ENCODE assay signal across 25 cellular contexts in the genomic region with DNA sequence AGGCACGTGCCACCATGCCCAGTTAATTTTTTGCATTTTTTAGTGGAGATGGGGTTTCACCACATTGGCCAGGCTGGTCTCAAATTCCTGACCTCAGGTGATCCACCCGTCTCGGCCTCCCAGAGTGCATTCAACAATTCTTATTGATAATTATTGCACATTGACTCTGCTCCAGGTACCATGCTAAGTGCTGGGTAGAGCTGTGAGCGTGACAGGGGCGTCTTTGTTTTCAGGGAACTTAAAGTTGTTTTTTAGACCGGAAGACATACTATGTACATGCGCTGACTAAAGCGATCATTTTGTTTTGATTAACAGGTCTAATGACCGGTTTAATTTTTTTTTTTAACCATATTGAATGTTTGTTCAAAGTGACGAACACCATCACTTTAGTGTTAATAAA. TPM values are rescaled to one million over a fixed set of nuclear protein-coding genes. Genes with fewer than 3 reads are reported as not detected.
DNase-seq lines count a peak whose midpoint lies in the region; ATAC-seq and TF ChIP-seq lines count a peak whose summit lies in the region.
"Had no signal": no experiment of that assay in that cellular context is flagged by ENCODE, and none has a peak within 500 bp of the region (broad histone marks: within the 10 kb centered on the region; RNA-seq: fewer than 3 reads in every experiment).

No MANE protein-coding gene starts in this region.

- peak overlapping the region; percentile 93 for H3K27ac ChIP-seq in CD4-positive, CD25-positive, alpha-beta regulatory T cell (ENCODE audit: insufficient read depth, low read length, poor library complexity, severe bottlenecking)
- peak overlapping the region; percentile 96 for H3K27ac ChIP-seq in effector memory CD4-positive, alpha-beta T cell (ENCODE audit: insufficient read depth, low read length, poor library complexity, severe bottlenecking)
- H3K27ac ChIP-seq: foreskin keratinocyte, RWPE1, suprapubic skin had no signal

- POLR2A ChIA-PET in activated CD4-positive, alpha-beta T cell treated with anti-CD3 and anti-CD28 coated beads for 36 hours (lab: Charles Lee): interaction anchor here (0.8 to 5.3 kb wide), 7 partner anchors 9 to 67 kb away, joined by 3 to 57 read pairs (median 4); no protein-coding TSS in a partner anchor
- POLR2A ChIA-PET in activated CD8-positive, alpha-beta T cell treated with anti-CD3 and anti-CD28 coated beads for 36 hours (lab: Charles Lee): interaction anchor here (0.7 to 7.6 kb wide), 13 partner anchors 7 to 67 kb away, joined by 3 to 148 read pairs (median 13); no protein-coding TSS in a partner anchor

- CTCF ChIA-PET in activated CD4-positive, alpha-beta T cell treated with anti-CD3 and anti-CD28 coated beads for 36 hours (lab: Charles Lee): interaction anchor here (0.6 to 6.9 kb wide), 12 partner anchors 14 to 1495 kb away, joined by 3 to 90 read pairs (median 5); no protein-coding TSS in a partner anchor
- CTCF ChIA-PET in activated CD8-positive, alpha-beta T cell treated with anti-CD3 and anti-CD28 coated beads for 36 hours (lab: Charles Lee): interaction anchor here (0.9 to 8.4 kb wide), 8 partner anchors 8 to 73 kb away, joined by 4 to 70 read pairs (median 24); no protein-coding TSS in a partner anchor

- H3K36me3 ChIP-seq in CD4-positive, CD25-positive, alpha-beta regulatory T cell (ENCODE audit: control insufficient read depth, insufficient read depth, low read length): peaks cover 38% of the 10 kb centered on the region
- H3K36me3 ChIP-seq in effector memory CD4-positive, alpha-beta T cell (ENCODE audit: control insufficient read depth, insufficient read depth, low read length): no peaks in the 10 kb centered on the region
- H3K36me3 ChIP-seq: heart right ventricle, suprapubic skin had no signal

- no peak for TF ChIP-seq CTCF in activated CD8-positive, alpha-beta T cell treated with anti-CD3 and anti-CD28 coated beads for 36 hours (IDR thresholded peaks at IDR 0.05)

- H3K4me3 ChIP-seq in CD4-positive, CD25-positive, alpha-beta regulatory T cell (ENCODE audit: low read depth, low read length): peak overlapping the region; percentile 98
- peak overlapping the region; percentile 94 for H3K4me3 ChIP-seq in effector memory CD4-positive, alpha-beta T cell (ENCODE audit: insufficient read depth, low read depth, low read length, poor library complexity, severe bottlenecking)
- H3K4me3 ChIP-seq: suprapubic skin had no signal

- no peaks in the 10 kb centered on the region for H3K27me3 ChIP-seq in CD4-positive, CD25-positive, alpha-beta regulatory T cell (ENCODE audit: control insufficient read depth, insufficient read depth, low read length)
- no peaks in the 10 kb centered on the region for H3K27me3 ChIP-seq in effector memory CD4-positive, alpha-beta T cell (replicated peaks; ENCODE audit: control insufficient read depth, insufficient read depth, low read length, poor library complexity, severe bottlenecking)

- no peaks in the 10 kb centered on the region for H3K9me3 Mint-ChIP-seq in activated CD4-positive, alpha-beta T cell treated with anti-CD3 and anti-CD28 coated beads for 36 hours (ENCODE audit: low read depth)
- no peaks in the 10 kb centered on the region for H3K9me3 Mint-ChIP-seq in CD4-positive, CD25-positive, alpha-beta regulatory T cell
- no peaks in the 10 kb centered on the region for H3K9me3 Mint-ChIP-seq in activated CD8-positive, alpha-beta T cell treated with anti-CD3 and anti-CD28 coated beads for 36 hours
- H3K9me3 Mint-ChIP-seq: WTC11 had no signal

- no peak for ATAC-seq in activated CD4-positive, alpha-beta T cell treated with anti-CD3 and anti-CD28 coated beads for 36 hours
- ATAC-seq in CD4-positive, CD25-positive, alpha-beta regulatory T cell (ENCODE audit: low read depth in 2 of 2): peak in 1 of 2 donors; percentile 23
- ATAC-seq in activated CD8-positive, alpha-beta T cell treated with anti-CD3 and anti-CD28 coated beads for 36 hours: no peak
- ATAC-seq: foreskin keratinocyte, heart right ventricle, left colon, WTC11 had no signal

- no peak for DNase-seq in activated CD4-positive, alpha-beta T cell treated with anti-CD3 and anti-CD28 coated beads for 36 hours
- DNase-seq in activated CD4-positive, alpha-beta T cell treated with anti-CD3 and anti-CD28 coated beads for 48 hours: no peak
- peak in 2 of 3 donors; percentile 40 to 79 for DNase-seq in CD4-positive, CD25-positive, alpha-beta regulatory T cell
- DNase-seq in activated CD8-positive, alpha-beta T cell treated with anti-CD3 and anti-CD28 coated beads for 36 hours: no peak
- DNase-seq in effector memory CD4-positive, alpha-beta T cell: no peak
- DNase-seq in superior temporal gyrus (ENCODE audit: extremely low spot score) (no peak), NCI-H2081 (lab: John Stamatoyannopoulos, UW) (no peak), SKM-1 (lab: John Stamatoyannopoulos, UW; ENCODE audit: unreplicated experiment) (no peak)
- DNase-seq: 8988T; COR-L47; DMS79; effector CD4-positive, alpha-beta T cell; foreskin keratinocyte; heart right ventricle; left colon; mesenchymal stem cell; NCI-H1092 treated with DMSO at 0.1 percent for 48 hours; NCI-H2029 treated with DMSO at 0.1 percent for 48 hours; NCI-H226; T-helper 9 cell had no signal

- H3K4me1 ChIP-seq in CD4-positive, CD25-positive, alpha-beta regulatory T cell (ENCODE audit: control insufficient read depth, insufficient read depth, low read length, poor library complexity, severe bottlenecking): peaks cover 89% of the 10 kb centered on the region
- peaks cover 55% of the 10 kb centered on the region for H3K4me1 ChIP-seq in effector memory CD4-positive, alpha-beta T cell (ENCODE audit: control insufficient read depth, insufficient read depth, low read length, poor library complexity, severe bottlenecking)
- H3K4me1 ChIP-seq: foreskin keratinocyte, heart right ventricle, suprapubic skin had no signal

- H3K4me1 Mint-ChIP-seq in activated CD4-positive, alpha-beta T cell treated with anti-CD3 and anti-CD28 coated beads for 36 hours: peaks cover 62% of the 10 kb centered on the region
- H3K4me1 Mint-ChIP-seq in CD4-positive, CD25-positive, alpha-beta regulatory T cell: peaks cover 30 to 68% (median 40%) of the 10 kb centered on the region in 4 donors
- peaks cover 48% of the 10 kb centered on the region for H3K4me1 Mint-ChIP-seq in activated CD8-positive, alpha-beta T cell treated with anti-CD3 and anti-CD28 coated beads for 36 hours (ENCODE audit: low read depth)

- H3K9me3 ChIP-seq in CD4-positive, CD25-positive, alpha-beta regulatory T cell (ENCODE audit: control insufficient read depth in 2 of 2, low read length in 2 of 2): no peaks in the 10 kb centered on the region
- H3K9me3 ChIP-seq in effector memory CD4-positive, alpha-beta T cell (ENCODE audit: control insufficient read depth, low read length): no peaks in the 10 kb centered on the region
- H3K9me3 ChIP-seq: heart right ventricle, suprapubic skin had no signal

- H3K27me3 Mint-ChIP-seq in activated CD4-positive, alpha-beta T cell treated with anti-CD3 and anti-CD28 coated beads for 36 hours: no peaks in the 10 kb centered on the region
- no peaks in the 10 kb centered on the region for H3K27me3 Mint-ChIP-seq in CD4-positive, CD25-positive, alpha-beta regulatory T cell
- no peaks in the 10 kb centered on the region for H3K27me3 Mint-ChIP-seq in activated CD8-positive, alpha-beta T cell treated with anti-CD3 and anti-CD28 coated beads for 36 hours

- peaks cover 75% of the 10 kb centered on the region for H3K36me3 Mint-ChIP-seq in activated CD4-positive, alpha-beta T cell treated with anti-CD3 and anti-CD28 coated beads for 36 hours (ENCODE audit: low read depth)
- peaks cover 66% of the 10 kb centered on the region for H3K36me3 Mint-ChIP-seq in CD4-positive, CD25-positive, alpha-beta regulatory T cell
- peaks cover 83% of the 10 kb centered on the region for H3K36me3 Mint-ChIP-seq in activated CD8-positive, alpha-beta T cell treated with anti-CD3 and anti-CD28 coated beads for 36 hours (ENCODE audit: low read depth)
- H3K36me3 Mint-ChIP-seq: WTC11 had no signal

- peak overlapping the region; percentile 90 for H3K27ac Mint-ChIP-seq in activated CD4-positive, alpha-beta T cell treated with anti-CD3 and anti-CD28 coated beads for 36 hours
- H3K27ac Mint-ChIP-seq in CD4-positive, CD25-positive, alpha-beta regulatory T cell: peak overlapping the region; percentile 99 to 100 (median 99)
- peak overlapping the region; percentile 100 for H3K27ac Mint-ChIP-seq in activated CD8-positive, alpha-beta T cell treated with anti-CD3 and anti-CD28 coated beads for 36 hours
- H3K27ac Mint-ChIP-seq: WTC11 had no signal

- intact Hi-C loops in activated CD4-positive, alpha-beta T cell treated with anti-CD3 and anti-CD28 coated beads for 36 hours (cut with DNase I, micrococcal nuclease): loop anchor here in 1 of 2 experiments (10.0 kb wide), 1 partner anchor 1879 kb away; the partner anchor contains the start of gene MGST3
- intact Hi-C loops in activated CD8-positive, alpha-beta T cell treated with anti-CD3 and anti-CD28 coated beads for 36 hours (cut with micrococcal nuclease): loop anchor here (10.0 kb wide), 1 partner anchor 289 kb away; the partner anchor contains the start of gene POU2F1

- peak overlapping the region; percentile 90 for H3K4me3 Mint-ChIP-seq in activated CD4-positive, alpha-beta T cell treated with anti-CD3 and anti-CD28 coated beads for 36 hours
- peak overlapping the region; percentile 95 to 99 (median 98) for H3K4me3 Mint-ChIP-seq in CD4-positive, CD25-positive, alpha-beta regulatory T cell
- peak overlapping the region; percentile 100 for H3K4me3 Mint-ChIP-seq in activated CD8-positive, alpha-beta T cell treated with anti-CD3 and anti-CD28 coated beads for 36 hours
- H3K4me3 Mint-ChIP-seq: WTC11 had no signal

RNA-seq across cellular contexts. Expression of gene CD247, which starts 4.1 kb away (rescaled TPM):
- total RNA-seq in activated CD4-positive, alpha-beta T cell treated with anti-CD3 and anti-CD28 coated beads for 36 hours: 100 to 1,000 TPM; 149 TPM
- 410 TPM for total RNA-seq in CD4-positive, CD25-positive, alpha-beta regulatory T cell
- 100 to 1,000 TPM; 412 to 718 (median 486) TPM for polyA plus RNA-seq in CD4-positive, CD25-positive, alpha-beta regulatory T cell
- 100 to 1,000 TPM; 224 to 229 TPM for total RNA-seq in activated CD8-positive, alpha-beta T cell treated with anti-CD3 and anti-CD28 coated beads for 36 hours
- total RNA-seq: chondrocyte, osteoblast had no signal
- polyA plus RNA-seq: foreskin keratinocyte had no signal

RNA-seq across cellular contexts. Expression of gene CREG1, which starts 39.3 kb away (rescaled TPM):
- 1 to 10 TPM; 8.8 to 9.4 TPM for total RNA-seq in activated CD4-positive, alpha-beta T cell treated with anti-CD3 and anti-CD28 coated beads for 36 hours
- total RNA-seq in CD4-positive, CD25-positive, alpha-beta regulatory T cell: 6.7 TPM
- polyA plus RNA-seq in CD4-positive, CD25-positive, alpha-beta regulatory T cell: 10 to 100 TPM; 16.8 to 29.7 (median 22.1) TPM
- 1 to 10 TPM; 9.7 to 10.0 TPM for total RNA-seq in activated CD8-positive, alpha-beta T cell treated with anti-CD3 and anti-CD28 coated beads for 36 hours

Comparison
In these comparisons a context has a peak if more than half of its experiments do, and no peak if none do; other contexts are left out.
1. DNase-seq: peak in CD4-positive, CD25-positive, alpha-beta regulatory T cell (2 of 3); none in activated CD4-positive, alpha-beta T cell treated with anti-CD3 and anti-CD28 coated beads for 36 hours (single experiment), activated CD4-positive, alpha-beta T cell treated with anti-CD3 and anti-CD28 coated beads for 48 hours (single experiment), activated CD8-positive, alpha-beta T cell treated with anti-CD3 and anti-CD28 coated beads for 36 hours (single experiment), effector memory CD4-positive, alpha-beta T cell (0 of 3), superior temporal gyrus (single experiment), NCI-H2081 (0 of 2) and SKM-1 (single experiment).
2. Peak in every context shown above with its lines, with median percentiles within 50 percentile points of each other: H3K27ac Mint-ChIP-seq and H3K4me3 Mint-ChIP-seq.